ENCODE assay signal across 10 cellular contexts in genomic region chr3:195117978-195118581, GRCh38.
A peak's percentile ranks its signal among the peaks of the same experiment; 100 is the strongest.
DNase-seq lines count a peak whose midpoint lies in the region; ATAC-seq and TF ChIP-seq lines count a peak whose summit lies in the region.
"Had no signal": no experiment of that assay in that cellular context is flagged by ENCODE, and none has a peak within 500 bp of the region (broad histone marks: within the 10 kb centered on the region; RNA-seq: fewer than 3 reads in every experiment).

No MANE protein-coding gene starts in this region.

- ATAC-seq in heart left ventricle (peak in 2 of 4 donors; percentile 37 to 38), SK-N-SH treated with all-trans-retinoic acid at 6 μM for 48 hours (0 out of 3 replicates have a peak, but pooled peaks have one; percentile 22), gastroesophageal sphincter (peak; percentile 19), upper lobe of right lung (no peak), HG02571 (IDR thresholded peaks at IDR 0.05; ENCODE audit: unreplicated experiment) (no peak), GM18505 (IDR thresholded peaks at IDR 0.05; ENCODE audit: unreplicated experiment) (no peak)

- H3K27ac ChIP-seq in heart left ventricle (peak overlapping the region in 4 of 12 donors; percentile 15 to 52 (median 33)), right atrium auricular region (no peak overlapping the region), gastroesophageal sphincter (no peak overlapping the region), upper lobe of right lung (no peak overlapping the region)
- H3K27ac ChIP-seq: ascending aorta had no signal

- H3K9me3 ChIP-seq in heart left ventricle (no peaks in the 10 kb centered on the region), right atrium auricular region (no peaks in the 10 kb centered on the region), gastroesophageal sphincter (no peaks in the 10 kb centered on the region), upper lobe of right lung (no peaks in the 10 kb centered on the region)
- H3K9me3 ChIP-seq: ascending aorta had no signal

- no peak overlapping the region for H3K4me3 ChIP-seq in heart left ventricle
- H3K4me3 ChIP-seq in right atrium auricular region: no peak overlapping the region
- H3K4me3 ChIP-seq in gastroesophageal sphincter: no peak overlapping the region
- H3K4me3 ChIP-seq in upper lobe of right lung: no peak overlapping the region
- H3K4me3 ChIP-seq: ascending aorta had no signal

- DNase-seq in heart left ventricle (no peak), right atrium auricular region (ENCODE audit: low spot score) (no peak), upper lobe of right lung (no peak), medulla oblongata (ENCODE audit: extremely low spot score) (no peak)
- DNase-seq: midbrain had no signal

- TF ChIP-seq POLR2A in heart left ventricle (IDR thresholded peaks at IDR 0.05) (no peak), gastroesophageal sphincter (IDR thresholded peaks at IDR 0.05) (no peak), GM18505 (IDR thresholded peaks at IDR 0.05; ENCODE audit: borderline replicate concordance, extremely low read depth, insufficient read depth, insufficient read length) (no peak)

- intact Hi-C loops in heart left ventricle (cut with DNase I): loop anchor here in 5 of 10 donors (5.0 to 10.0 kb wide), 4 partner anchors 34 to 139 kb away; no protein-coding TSS in a partner anchor
- intact Hi-C loops in upper lobe of right lung (cut with DNase I): no loop called here

- WGBS in heart left ventricle, 4 donors: 41 to 62% (median 46%) methylated on average over 10 of the region's 10 CpGs
- 40 to 55% methylated on average over 2 to 4 of the region's 10 CpGs for WGBS in gastroesophageal sphincter (ENCODE audit: low coverage in 1 of 2), 2 donors

- peak in 7 of 12 donors; percentile 6 to 41 (median 28) for TF ChIP-seq CTCF in heart left ventricle (IDR thresholded peaks at IDR 0.05)
- TF ChIP-seq CTCF in right atrium auricular region (IDR thresholded peaks at IDR 0.05): peak in 1 of 2 donors; percentile 28
- TF ChIP-seq CTCF in gastroesophageal sphincter (IDR thresholded peaks at IDR 0.05): no peak
- TF ChIP-seq CTCF in upper lobe of right lung (IDR thresholded peaks at IDR 0.05): peak; percentile 21

- H3K27me3 ChIP-seq in heart left ventricle (no peaks in the 10 kb centered on the region), right atrium auricular region (no peaks in the 10 kb centered on the region), gastroesophageal sphincter (no peaks in the 10 kb centered on the region), upper lobe of right lung (no peaks in the 10 kb centered on the region)
- H3K27me3 ChIP-seq: ascending aorta had no signal

- TF ChIP-seq EP300 in gastroesophageal sphincter (IDR thresholded peaks at IDR 0.05): no peak

- H3K4me1 ChIP-seq in heart left ventricle: peaks cover 0 to 36% (median 17%) of the 10 kb centered on the region in 12 donors
- H3K4me1 ChIP-seq in right atrium auricular region: peaks cover 0 to 23% of the 10 kb centered on the region in 2 donors
- peaks cover 0 to 10% (median 0%) of the 10 kb centered on the region in 3 donors for H3K4me1 ChIP-seq in gastroesophageal sphincter
- no peaks in the 10 kb centered on the region for H3K4me1 ChIP-seq in upper lobe of right lung
- H3K4me1 ChIP-seq: ascending aorta had no signal

- no peaks in the 10 kb centered on the region for H3K36me3 ChIP-seq in heart left ventricle
- no peaks in the 10 kb centered on the region for H3K36me3 ChIP-seq in right atrium auricular region
- H3K36me3 ChIP-seq in gastroesophageal sphincter: no peaks in the 10 kb centered on the region
- H3K36me3 ChIP-seq in upper lobe of right lung: no peaks in the 10 kb centered on the region
- H3K36me3 ChIP-seq: ascending aorta had no signal

TF ChIP-seq in SK-N-SH treated with all-trans-retinoic acid at 6 μM for 48 hours, 23 proteins besides CTCF, POLR2A, EP300 and RAD21:
- TF ChIP-seq ZNF8 (CRISPR knock-in tag; IDR thresholded peaks at IDR 0.05): no peak
- TF ChIP-seq CREB5 (CRISPR knock-in tag; IDR thresholded peaks at IDR 0.05; ENCODE audit: low read depth): no peak
- TF ChIP-seq BACH2 (CRISPR knock-in tag; IDR thresholded peaks at IDR 0.05; ENCODE audit: borderline replicate concordance): no peak
- TF ChIP-seq TSHZ2 (CRISPR knock-in tag; IDR thresholded peaks at IDR 0.05): no peak
- TF ChIP-seq PATZ1 (CRISPR knock-in tag; IDR thresholded peaks at IDR 0.05; ENCODE audit: borderline replicate concordance): no peak
- no peak for TF ChIP-seq ZFP30 (CRISPR knock-in tag; IDR thresholded peaks at IDR 0.05)
- no peak for TF ChIP-seq CSDC2 (CRISPR knock-in tag; IDR thresholded peaks at IDR 0.05)
- no peak for TF ChIP-seq OSR1 (CRISPR knock-in tag; IDR thresholded peaks at IDR 0.05)
- no peak for TF ChIP-seq ARNTL (CRISPR knock-in tag; IDR thresholded peaks at IDR 0.05; ENCODE audit: borderline replicate concordance, low read depth)
TF ChIP-seq in SK-N-SH treated with all-trans-retinoic acid at 6 μM for 48 hours: peak in this region for 0.

Comparison
In these comparisons a context has a peak if more than half of its experiments do, and no peak if none do; other contexts are left out.
1. ATAC-seq: peak in SK-N-SH treated with all-trans-retinoic acid at 6 μM for 48 hours (single experiment) and gastroesophageal sphincter (single experiment); none in upper lobe of right lung (single experiment), HG02571 (single experiment) and GM18505 (single experiment).
2. CTCF ChIP-seq: peak in heart left ventricle (7 of 12) and upper lobe of right lung (single experiment); none in gastroesophageal sphincter (0 of 4).